1 cellular context compared by ENCODE assay signal in the genomic region with DNA sequence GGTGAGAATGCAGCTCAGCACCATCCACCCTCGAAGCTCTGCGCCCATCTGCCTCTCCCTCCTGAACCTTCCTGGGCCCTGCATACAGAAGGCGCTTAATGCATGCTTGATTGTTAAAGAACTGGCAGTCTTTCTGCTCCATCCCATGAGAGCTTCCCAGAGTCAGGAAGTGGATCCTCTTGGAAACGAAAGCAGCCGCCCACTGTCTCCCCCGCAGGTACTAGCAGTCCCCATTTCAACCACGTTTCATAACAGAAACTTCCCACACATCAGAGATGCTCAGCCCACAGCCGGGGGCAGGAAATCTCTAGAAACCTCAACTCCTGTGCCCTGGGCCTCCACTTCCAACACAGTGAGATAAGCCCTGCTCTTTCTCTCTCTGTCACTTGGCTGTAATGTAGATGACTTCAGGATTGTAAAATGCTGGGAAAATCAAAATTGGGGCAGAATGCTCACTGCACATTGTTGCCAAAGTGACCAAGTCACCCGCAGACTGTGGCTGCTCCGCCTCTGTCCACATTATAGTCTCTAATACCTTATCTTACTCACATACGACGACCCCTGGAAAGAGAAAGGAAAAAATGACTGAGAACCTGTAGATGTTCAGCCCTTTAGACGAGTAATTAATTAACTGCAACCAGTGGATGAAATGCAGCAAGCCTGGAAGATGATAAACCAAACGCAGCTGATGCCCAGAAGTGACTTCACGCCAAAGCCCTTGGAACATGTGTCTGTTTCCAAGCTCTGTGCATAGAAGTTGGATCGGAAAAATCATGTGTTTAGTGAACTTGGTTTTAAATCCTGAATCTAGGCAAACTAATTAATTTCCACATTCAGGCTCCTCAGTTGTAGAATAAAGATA.
TF ChIP-seq lines count a peak whose summit lies in the region.

No MANE protein-coding gene starts in this region.

TF ChIP-seq in GM12878, 131 proteins besides CTCF, POLR2A, EP300 and RAD21 (continued from another document):
- peak; percentile 58; the same call in 1 of the 2 replicates for TF ChIP-seq RELB (IDR thresholded peaks at IDR 0.05; ENCODE audit: low read depth)
- peak; percentile 99 for TF ChIP-seq EED (IDR thresholded peaks at IDR 0.05; ENCODE audit: low read depth)
- 0 out of 2 replicates have a peak, but pooled peaks have one; percentile 53 for TF ChIP-seq IRF4 (IDR thresholded peaks at IDR 0.05; ENCODE audit: low read depth, low read length)
- TF ChIP-seq RUNX3 (IDR thresholded peaks at IDR 0.05; ENCODE audit: low read length), result peak; percentile 92
- TF ChIP-seq GABPA (IDR thresholded peaks at IDR 0.05; ENCODE audit: low read depth), result 0 out of 2 replicates have a peak, but pooled peaks have one; percentile 17
- peak; percentile 77; the same call in 1 of the 2 replicates for TF ChIP-seq FOXM1 (IDR thresholded peaks at IDR 0.05; ENCODE audit: low read depth, low read length)
- TF ChIP-seq ZNF274 (IDR thresholded peaks at IDR 0.05; ENCODE audit: insufficient read depth, insufficient read length), result no peak
- TF ChIP-seq MEF2A (IDR thresholded peaks at IDR 0.05; ENCODE audit: insufficient read depth, low read depth, low read length), result 0 out of 2 replicates have a peak, but pooled peaks have one; percentile 29
- TF ChIP-seq FOS (IDR thresholded peaks at IDR 0.05; ENCODE audit: borderline replicate concordance, extremely low read depth, insufficient read length), result no peak
- no peak for TF ChIP-seq SKIL (IDR thresholded peaks at IDR 0.05; ENCODE audit: low read depth, poor library complexity, severe bottlenecking)
- peak in 1 of 2 experiments; percentile 44; a peak in 1 of 4 replicates for TF ChIP-seq ETV6 (conservative IDR thresholded peaks at IDR 0.05 in 1 of 2, IDR thresholded peaks at IDR 0.05 in 1 of 2; ENCODE audit: borderline replicate concordance in 1 of 2, low read depth in 1 of 2)
- peak; percentile 78 to 88 for TF ChIP-seq IKZF2 (IDR thresholded peaks at IDR 0.05)
- TF ChIP-seq SIX5 (IDR thresholded peaks at IDR 0.05; ENCODE audit: low read depth, low read length, severe bottlenecking), result no peak
- TF ChIP-seq, protein P1, sequence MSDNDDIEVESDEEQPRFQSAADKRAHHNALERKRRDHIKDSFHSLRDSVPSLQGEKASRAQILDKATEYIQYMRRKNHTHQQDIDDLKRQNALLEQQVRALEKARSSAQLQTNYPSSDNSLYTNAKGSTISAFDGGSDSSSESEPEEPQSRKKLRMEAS (IDR thresholded peaks at IDR 0.05; ENCODE audit: low read depth, low read length), result no peak
- TF ChIP-seq, protein P2, sequence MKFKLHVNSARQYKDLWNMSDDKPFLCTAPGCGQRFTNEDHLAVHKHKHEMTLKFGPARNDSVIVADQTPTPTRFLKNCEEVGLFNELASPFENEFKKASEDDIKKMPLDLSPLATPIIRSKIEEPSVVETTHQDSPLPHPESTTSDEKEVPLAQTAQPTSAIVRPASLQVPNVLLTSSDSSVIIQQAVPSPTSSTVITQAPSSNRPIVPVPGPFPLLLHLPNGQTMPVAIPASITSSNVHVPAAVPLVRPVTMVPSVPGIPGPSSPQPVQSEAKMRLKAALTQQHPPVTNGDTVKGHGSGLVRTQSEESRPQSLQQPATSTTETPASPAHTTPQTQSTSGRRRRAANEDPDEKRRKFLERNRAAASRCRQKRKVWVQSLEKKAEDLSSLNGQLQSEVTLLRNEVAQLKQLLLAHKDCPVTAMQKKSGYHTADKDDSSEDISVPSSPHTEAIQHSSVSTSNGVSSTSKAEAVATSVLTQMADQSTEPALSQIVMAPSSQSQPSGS (IDR thresholded peaks at IDR 0.05; ENCODE audit: low read length), result peak; percentile 56; the same call in 1 of the 2 replicates
- TF ChIP-seq SPI1 (IDR thresholded peaks at IDR 0.05; ENCODE audit: borderline replicate concordance, insufficient read depth, low read depth, low read length), result peak; percentile 1; the same call in 1 of the 2 replicates
- no peak for TF ChIP-seq NKRF (conservative IDR thresholded peaks at IDR 0.05)
- no peak for TF ChIP-seq ESRRA (IDR thresholded peaks at IDR 0.05; ENCODE audit: low read length)
- 0 out of 2 replicates have a peak, but pooled peaks have one; percentile 23 for TF ChIP-seq BCL11A (IDR thresholded peaks at IDR 0.05; ENCODE audit: low read depth, low read length)
- TF ChIP-seq PML (IDR thresholded peaks at IDR 0.05; ENCODE audit: low read length), result no peak
- no peak for TF ChIP-seq ATF7 (IDR thresholded peaks at IDR 0.05; ENCODE audit: low read depth)
- no peak for TF ChIP-seq TCF3 (IDR thresholded peaks at IDR 0.05; ENCODE audit: borderline replicate concordance, insufficient read depth, low read depth, low read length)
- TF ChIP-seq CREM (IDR thresholded peaks at IDR 0.05; ENCODE audit: low read depth), result peak; percentile 48; the same call in 1 of the 2 replicates
- peak in 1 of 2 experiments; percentile 82; a peak in 1 of 3 replicates for TF ChIP-seq EGR1 (IDR thresholded peaks at IDR 0.05; ENCODE audit: borderline replicate concordance in 1 of 2, low read depth in 2 of 2, low read length in 2 of 2)
- no peak for TF ChIP-seq CBFB (IDR thresholded peaks at IDR 0.05; ENCODE audit: low read depth)
- TF ChIP-seq MTA3 (IDR thresholded peaks at IDR 0.05; ENCODE audit: borderline replicate concordance, low read length), result peak; percentile 59; the same call in 1 of the 2 replicates
TF ChIP-seq in GM12878: peak in this region for 17.
